In genomic region chr1:179341943-179342547, GRCh38 we compare ENCODE assay signal across 20 cellular contexts. TPM values are rescaled to one million over a fixed set of nuclear protein-coding genes. Genes with fewer than 3 reads are reported as not detected.
DNase-seq lines count a peak whose midpoint lies in the region; ATAC-seq, FAIRE-seq and TF ChIP-seq lines count a peak whose summit lies in the region.
"Had no signal": no experiment of that assay in that cellular context is flagged by ENCODE, and none has a peak within 500 bp of the region (broad histone marks: within the 10 kb centered on the region; RNA-seq: fewer than 3 reads in every experiment).

No MANE protein-coding gene starts in this region.

- no peak overlapping the region for H2AFZ ChIP-seq in HepG2 (ENCODE audit: low read length)
- H2AFZ ChIP-seq: GM23338 had no signal

- intact Hi-C loops in HepG2 (cut with micrococcal nuclease; ENCODE audit: unreplicated experiment), result no loop called here
- intact Hi-C loops in right lobe of liver (cut with DNase I), result no loop called here

- H3K9me3 ChIP-seq in HepG2 (ENCODE audit: low read length), result no peaks in the 10 kb centered on the region
- no peaks in the 10 kb centered on the region for H3K9me3 ChIP-seq in right lobe of liver
- H3K9me3 ChIP-seq: Caco-2 had no signal

- POLR2A ChIA-PET in HepG2 (lab: Yijun Ruan, JAX), result no interaction called here

- TF ChIP-seq CTCF in HepG2 (CRISPR knock-in tag; IDR thresholded peaks at IDR 0.05) (no peak), right lobe of liver (IDR thresholded peaks at IDR 0.05) (no peak), VCaP (conservative IDR thresholded peaks at IDR 0.05) (no peak)

- H3K4me1 ChIP-seq in HepG2 (ENCODE audit: insufficient read depth, low read length) (peaks cover 9% of the 10 kb centered on the region), right lobe of liver (no peaks in the 10 kb centered on the region)
- H3K4me1 ChIP-seq: Caco-2 had no signal

- no peak for FAIRE-seq in HepG2 (lab: Jason Lieb, UNC)
- FAIRE-seq in frontal cortex (lab: Jason Lieb, UNC), result peak; percentile 6
- FAIRE-seq: GM12878 had no signal

- H3K79me2 ChIP-seq in HepG2 (ENCODE audit: insufficient read depth, low read length), result no peaks in the 10 kb centered on the region

- H3K4me2 ChIP-seq in HepG2 (ENCODE audit: low read depth, low read length), result no peak overlapping the region
- H3K4me2 ChIP-seq: GM23338 had no signal

- H3K27me3 ChIP-seq in HepG2 (ENCODE audit: control insufficient read depth in 1 of 2, insufficient read depth in 2 of 2, low read length in 2 of 2) (no peaks in the 10 kb centered on the region), right lobe of liver (no peaks in the 10 kb centered on the region)

- H3K27ac ChIP-seq in HepG2 (ENCODE audit: extremely low read length, insufficient read depth, low read length) (no peak overlapping the region), right lobe of liver (no peak overlapping the region), VCaP (peak overlapping the region; percentile 32)

- H3K4me3 ChIP-seq in HepG2 (replicated peaks in 1 of 3; ENCODE audit: insufficient read depth in 1 of 3, low read depth in 2 of 3, low read length in 3 of 3) (no peak overlapping the region), right lobe of liver (no peak overlapping the region)
- H3K4me3 ChIP-seq: GM12878, GM23338 had no signal

- in situ Hi-C loops in HepG2 (cut with HindIII; ENCODE audit: extremely low pct_ligation_motif_present, low pct_unique_long_range_greater_than_20kb), result no loop called here

- TF ChIP-seq EP300 in HepG2 (IDR thresholded peaks at IDR 0.05; ENCODE audit: low read depth in 2 of 2, low read length in 2 of 2) (no peak), HepG2 (CRISPR knock-in tag; IDR thresholded peaks at IDR 0.05; ENCODE audit: borderline replicate concordance) (no peak)

- no peak for TF ChIP-seq RAD21 in HepG2 (CRISPR knock-in tag; IDR thresholded peaks at IDR 0.05)

- no peaks in the 10 kb centered on the region for H4K20me1 ChIP-seq in HepG2 (ENCODE audit: insufficient read depth, low read length)

- no TSS peak for BruUV-seq in HepG2 (replicated peaks; lab: Mats Ljungman, UMichigan)

- H3K36me3 ChIP-seq in HepG2 (replicated peaks in 1 of 2; ENCODE audit: control insufficient read depth in 1 of 2, insufficient read depth in 2 of 2, low read length in 2 of 2) (peaks cover 2 to 30% of the 10 kb centered on the region in 2 experiments; a peak in 4 of 5 replicates), right lobe of liver (peaks cover 5 to 73% (median 23%) of the 10 kb centered on the region in 4 donors)

- 95% methylated on average over 4 of the region's 4 CpGs for WGBS in HepG2 (ENCODE audit: low lambda C conversion rate)
- WGBS in right lobe of liver (ENCODE audit: insufficient coverage, low coverage, low lambda C conversion rate, missing lambda C conversion rate), result 74% methylated on average over 4 of the region's 4 CpGs

- DNase-seq in HepG2 (ENCODE audit: low spot score) (no peak), right lobe of liver (no peak), frontal cortex (ENCODE audit: low spot score in 2 of 2) (no peak), KG1 (lab: John Stamatoyannopoulos, UW) (no peak), NCI-H2081 treated with DMSO at 0.1 percent for 48 hours (lab: John Stamatoyannopoulos, UW) (no peak)
- DNase-seq: C1 segment of cervical spinal cord; Caco-2; CD4-positive, CD25-positive, alpha-beta regulatory T cell; CD8-positive, alpha-beta T cell; DMS153; DND-41; GDM1; H9 had no signal

- TF ChIP-seq POLR2A in HepG2 (IDR thresholded peaks at IDR 0.05; ENCODE audit: insufficient read depth in 1 of 2, low read depth in 2 of 2, low read length in 2 of 2) (no peak), right lobe of liver (IDR thresholded peaks at IDR 0.05) (no peak)

- CTCF ChIA-PET in HepG2 (lab: Yijun Ruan, JAX; ENCODE audit: low intra/inter-chr PET ratio, low total read pairs), result no interaction called here

- H3K9ac ChIP-seq in HepG2 (ENCODE audit: insufficient read depth, low read depth, low read length), result no peak overlapping the region

- ATAC-seq in HepG2, result no peak
- no peak for ATAC-seq in right lobe of liver
- ATAC-seq: CD8-positive, alpha-beta T cell; GM12878; GM23338; HCT116 had no signal

TF ChIP-seq in HepG2, 621 proteins besides CTCF, POLR2A, EP300 and RAD21:
- TF ChIP-seq MEIS2 (CRISPR knock-in tag; IDR thresholded peaks at IDR 0.05), result no peak
- peak; percentile 86 for TF ChIP-seq HNRNPK (IDR thresholded peaks at IDR 0.05; ENCODE audit: low read depth, low read length, poor library complexity, severe bottlenecking)

RNA-seq across cellular contexts. Expression of gene AXDND1, which starts 23.7 kb away (rescaled TPM):
- 0.14 and 0.40 TPM in 2 replicates for total RNA-seq in HepG2 (2016; rRNA removed; fragmentation: Illumina TruSeq; extraction: Trizol)
- total RNA-seq in HepG2 (2016; cell fraction: cytosol; rRNA removed; fragmentation: Illumina TruSeq; extraction: Trizol; ENCODE audit: low read depth), result 0.97 and 1.0 TPM in 2 replicates
- 0.04 and 0.06 TPM in 2 replicates for total RNA-seq in HepG2 (2016; cell fraction: insoluble cytoplasmic fraction; rRNA removed; fragmentation: Illumina TruSeq; extraction: Trizol)
- total RNA-seq in HepG2 (2016; cell fraction: membrane; rRNA removed; fragmentation: Illumina TruSeq; extraction: Trizol), result 0.12 and 0.69 TPM in 2 replicates
- total RNA-seq in HepG2 (2016; cell fraction: nucleus; rRNA removed; fragmentation: Illumina TruSeq; extraction: Trizol), result 0.47 and 1.1 TPM in 2 replicates
- polyA plus RNA-seq in HepG2 (2011; rRNA removed), result 0.15 and 0.46 TPM in 2 replicates
- not detected in 2 replicates for polyA plus RNA-seq in HepG2 (2011; cell fraction: cytosol; rRNA removed)
- 0.36 and 0.50 TPM in 2 replicates for polyA plus RNA-seq in HepG2 (2011; cell fraction: nucleus; rRNA removed)
- polyA plus RNA-seq in HepG2 (2012), result 0.19 and 0.32 TPM in 2 replicates
- polyA plus RNA-seq in HepG2 (2016; cell fraction: cytosol; fragmentation: Illumina TruSeq; extraction: Trizol; ENCODE audit: low read depth), result 0.26 and 0.31 TPM in 2 replicates
- polyA plus RNA-seq in HepG2 (2016; cell fraction: insoluble cytoplasmic fraction; fragmentation: Illumina TruSeq; extraction: Trizol; ENCODE audit: low read depth), result 0.27 and 0.48 TPM in 2 replicates
- polyA plus RNA-seq in HepG2 (2016; cell fraction: membrane; fragmentation: Illumina TruSeq; extraction: Trizol; ENCODE audit: low read depth), result 0.24 and 0.36 TPM in 2 replicates
- not detected in 2 replicates for polyA plus RNA-seq in HepG2 (2016; cell fraction: nucleus; fragmentation: Illumina TruSeq; extraction: Trizol; ENCODE audit: insufficient read depth, low read depth)
- polyA minus RNA-seq in HepG2 (2011; rRNA and poly(A)+ RNA removed; ENCODE audit: low replicate concordance), result not detected in 2 replicates
- polyA minus RNA-seq in HepG2 (2011; cell fraction: cytosol; rRNA and poly(A)+ RNA removed), result not detected in 2 replicates
- 0.99 and 1.4 TPM in 2 replicates for polyA minus RNA-seq in HepG2 (2011; cell fraction: nucleus; rRNA and poly(A)+ RNA removed)
- total RNA-seq in right lobe of liver, result under 1 TPM in 1 of 6 experiments, not detected in 5; 0.09 TPM
- total RNA-seq in frontal cortex, result 0.41 TPM
- total RNA-seq: A172; A673; Caco-2; CD4-positive, CD25-positive, alpha-beta regulatory T cell; GM23338; H4 had no signal
- polyA plus RNA-seq: CD4-positive, CD25-positive, alpha-beta regulatory T cell; GM23338 had no signal

RNA-seq across cellular contexts. Expression of gene SOAT1, which starts 48.4 kb away (rescaled TPM):
- total RNA-seq in HepG2 (2016; rRNA removed; fragmentation: Illumina TruSeq; extraction: Trizol) (40.2 and 52.0 TPM in 2 replicates), right lobe of liver (10 to 100 TPM in 4 of 6 experiments, 1 to 10 TPM in 2; 5.8 to 20.5 (median 14.3) TPM), frontal cortex (15.9 TPM)
- total RNA-seq in HepG2 (2016; cell fraction: cytosol; rRNA removed; fragmentation: Illumina TruSeq; extraction: Trizol; ENCODE audit: low read depth), result 10.0 and 13.3 TPM in 2 replicates
- total RNA-seq in HepG2 (2016; cell fraction: insoluble cytoplasmic fraction; rRNA removed; fragmentation: Illumina TruSeq; extraction: Trizol), result 35.6 and 52.3 TPM in 2 replicates
- total RNA-seq in HepG2 (2016; cell fraction: membrane; rRNA removed; fragmentation: Illumina TruSeq; extraction: Trizol), result 13.7 and 14.4 TPM in 2 replicates
- 49.1 and 52.5 TPM in 2 replicates for total RNA-seq in HepG2 (2016; cell fraction: nucleus; rRNA removed; fragmentation: Illumina TruSeq; extraction: Trizol)
- 16.9 and 22.3 TPM in 2 replicates for polyA plus RNA-seq in HepG2 (2011; rRNA removed)
- polyA plus RNA-seq in HepG2 (2011; cell fraction: cytosol; rRNA removed), result 6.4 and 12.5 TPM in 2 replicates
- 4.4 and 7.2 TPM in 2 replicates for polyA plus RNA-seq in HepG2 (2011; cell fraction: nucleus; rRNA removed)
- polyA plus RNA-seq in HepG2 (2012), result 16.5 and 24.5 TPM in 2 replicates
- polyA plus RNA-seq in HepG2 (2016; cell fraction: cytosol; fragmentation: Illumina TruSeq; extraction: Trizol; ENCODE audit: low read depth), result 1.4 and 2.2 TPM in 2 replicates
- 22.5 and 25.2 TPM in 2 replicates for polyA plus RNA-seq in HepG2 (2016; cell fraction: insoluble cytoplasmic fraction; fragmentation: Illumina TruSeq; extraction: Trizol; ENCODE audit: low read depth)
- polyA plus RNA-seq in HepG2 (2016; cell fraction: membrane; fragmentation: Illumina TruSeq; extraction: Trizol; ENCODE audit: low read depth), result 2.3 and 2.5 TPM in 2 replicates
- 31.2 and 32.8 TPM in 2 replicates for polyA plus RNA-seq in HepG2 (2016; cell fraction: nucleus; fragmentation: Illumina TruSeq; extraction: Trizol; ENCODE audit: insufficient read depth, low read depth)
- polyA minus RNA-seq in HepG2 (2011; rRNA and poly(A)+ RNA removed; ENCODE audit: low replicate concordance), result 34.1 and 238 TPM in 2 replicates
- 16.4 and 17.9 TPM in 2 replicates for polyA minus RNA-seq in HepG2 (2011; cell fraction: cytosol; rRNA and poly(A)+ RNA removed)
- polyA minus RNA-seq in HepG2 (2011; cell fraction: nucleus; rRNA and poly(A)+ RNA removed), result 8.8 and 12.2 TPM in 2 replicates
